8 cellular contexts compared by ENCODE assay signal in genomic region chr11:57644748-57645715, GRCh38. TPM values are rescaled to one million over a fixed set of nuclear protein-coding genes. Genes with fewer than 3 reads are reported as not detected.
DNase-seq lines count a peak whose midpoint lies in the region; ATAC-seq and TF ChIP-seq lines count a peak whose summit lies in the region.

No MANE protein-coding gene starts in this region.

- ATAC-seq in HG03039 (IDR thresholded peaks at IDR 0.05; ENCODE audit: unreplicated experiment) = peak; percentile 45

- peak overlapping the region; percentile 78 for H3K27ac Mint-ChIP-seq in mesothelial cell of epicardium

- H3K36me3 Mint-ChIP-seq in mesothelial cell of epicardium = peaks cover 1% of the 10 kb centered on the region

- H3K27me3 Mint-ChIP-seq in mesothelial cell of epicardium (ENCODE audit: low read depth) = no peaks in the 10 kb centered on the region

- peak; percentile 48 for DNase-seq in SIG-M5 treated with dmso at 0.1 percent for 504 hours (lab: John Stamatoyannopoulos, UW; ENCODE audit: unreplicated experiment)
- DNase-seq in SIG-M5 (lab: John Stamatoyannopoulos, UW) = no peak
- peak; percentile 54 for DNase-seq in NCI-H510A treated with DMSO at 0.1 percent for 48 hours (lab: John Stamatoyannopoulos, UW)
- DNase-seq in activated CD4-positive, alpha-beta T cell treated with anti-CD3 and anti-CD28 coated beads, Interleukin-2, amount 50 U/mL, for 48 hours = peak; percentile 89 to 92
- DNase-seq in effector CD8-positive, alpha-beta T cell (lab: John Stamatoyannopoulos, UW) = peak; percentile 84
- DNase-seq in mesothelial cell of epicardium (ENCODE audit: low spot score in 2 of 2, unreplicated experiment in 2 of 2) = peak; percentile 69 to 88
- peak; percentile 75 for DNase-seq in stimulated activated CD8-positive, alpha-beta memory T cell treated with anti-CD3 and anti-CD28 coated beads, Interleukin-4, amount 100 ng/mL, for 24 hours (ENCODE audit: low read depth)

- H3K4me1 Mint-ChIP-seq in mesothelial cell of epicardium = peaks cover 85% of the 10 kb centered on the region

- peak; percentile 92 for TF ChIP-seq CTCF in mesothelial cell of epicardium (IDR thresholded peaks at IDR 0.05; ENCODE audit: unreplicated experiment)

- H3K9me3 Mint-ChIP-seq in mesothelial cell of epicardium = no peaks in the 10 kb centered on the region

- H3K4me3 Mint-ChIP-seq in mesothelial cell of epicardium = no peak overlapping the region

RNA-seq across cellular contexts. Expression of gene YPEL4, which starts 4.7 kb away (rescaled TPM):
- 0.64 to 1.3 TPM (median 1.1 TPM) in 3 replicates for total RNA-seq in mesothelial cell of epicardium

RNA-seq across cellular contexts. Expression of gene CLP1, which starts 12.5 kb away (rescaled TPM):
- 18.4 to 19.6 TPM (median 19.5 TPM) in 3 replicates for total RNA-seq in mesothelial cell of epicardium

RNA-seq across cellular contexts. Expression of gene ZDHHC5, which starts 22.9 kb away (rescaled TPM):
- total RNA-seq in mesothelial cell of epicardium = 53.9 to 57.1 TPM (median 54.2 TPM) in 3 replicates

RNA-seq across cellular contexts. Expression of gene SERPING1, which starts 47.5 kb away (rescaled TPM):
- 136 to 154 TPM (median 146 TPM) in 3 replicates for total RNA-seq in mesothelial cell of epicardium
